ENCODE assay signal across 8 cellular contexts in genomic region chr5:134465856-134466240, GRCh38. TPM values are rescaled to one million over a fixed set of nuclear protein-coding genes. Genes with fewer than 3 reads are reported as not detected.
DNase-seq lines count a peak whose midpoint lies in the region; ATAC-seq and TF ChIP-seq lines count a peak whose summit lies in the region.

No MANE protein-coding gene starts in this region.

- no peaks in the 10 kb centered on the region for H3K36me3 ChIP-seq in duodenal mucosa (ENCODE audit: control insufficient read depth in 1 of 2, insufficient read depth in 2 of 2, low read length in 2 of 2)
- H3K36me3 ChIP-seq in right lobe of liver: no peaks in the 10 kb centered on the region

- peak; percentile 92 for TF ChIP-seq POLR2A in right lobe of liver (IDR thresholded peaks at IDR 0.05)

- peak overlapping the region; percentile 74 to 79 for H3K9ac ChIP-seq in duodenal mucosa (ENCODE audit: low read depth in 1 of 2, low read length in 2 of 2)

- ATAC-seq in GM18498 (IDR thresholded peaks at IDR 0.05; ENCODE audit: unreplicated experiment): peak; percentile 88
- ATAC-seq in HG02943 (IDR thresholded peaks at IDR 0.05; ENCODE audit: low read depth, unreplicated experiment): peak; percentile 64
- ATAC-seq in right lobe of liver: peak; percentile 81 to 88 (median 85)

- TF ChIP-seq CTCF in right lobe of liver (IDR thresholded peaks at IDR 0.05): no peak

- 0% methylated on average over 6 of the region's 27 CpGs for WGBS in right lobe of liver (ENCODE audit: insufficient coverage, low coverage, low lambda C conversion rate, missing lambda C conversion rate)

- H3K9me3 ChIP-seq in duodenal mucosa (ENCODE audit: control insufficient read depth in 1 of 2, low read length in 2 of 2) (no peaks in the 10 kb centered on the region), right lobe of liver (no peaks in the 10 kb centered on the region)

- H3K4me1 ChIP-seq in duodenal mucosa (ENCODE audit: control insufficient read depth in 1 of 2, insufficient read depth in 2 of 2, low read length in 2 of 2) (peaks cover 19 to 29% of the 10 kb centered on the region in 2 donors), right lobe of liver (peaks cover 0 to 24% (median 14%) of the 10 kb centered on the region in 4 donors)

- intact Hi-C loops in right lobe of liver (cut with DNase I): loop anchor here in 1 of 2 donors (5.0 kb wide), 1 partner anchor 34 kb away; no protein-coding TSS in a partner anchor

- H3K27ac ChIP-seq in duodenal mucosa (ENCODE audit: low read depth, low read length) (peak overlapping the region; percentile 94), right lobe of liver (peak overlapping the region; percentile 95 to 99 (median 96))

- H3K27me3 ChIP-seq in duodenal mucosa (ENCODE audit: control insufficient read depth in 1 of 2, insufficient read depth in 2 of 2, low read length in 2 of 2) (no peaks in the 10 kb centered on the region), right lobe of liver (no peaks in the 10 kb centered on the region)

- DNase-seq in 8988T (peak; percentile 89), NCI-H2196 treated with DMSO at 0.1 percent for 48 hours (lab: John Stamatoyannopoulos, UW; ENCODE audit: unreplicated experiment) (peak; percentile 73), right lobe of liver (peak; percentile 91 to 93 (median 92))
- DNase-seq in activated CD4-positive, alpha-beta T cell treated with anti-CD3 and anti-CD28 coated beads, Interleukin-2, amount 50 U/mL, for 1 hour: peak; percentile 26
- DNase-seq in stimulated activated CD4-positive, alpha-beta T cell treated with anti-CD3 and anti-CD28 coated beads, TNF-alpha, amount 100 ng/mL, for 1 hour (ENCODE audit: low read depth in 3 of 3, low spot score in 1 of 3): peak in 2 of 3 donors; percentile 16 to 28

- H3K4me3 ChIP-seq in duodenal mucosa (ENCODE audit: low read depth in 1 of 2, low read length in 2 of 2): peak overlapping the region; percentile 69 to 84
- H3K4me3 ChIP-seq in right lobe of liver: peak overlapping the region; percentile 42 to 78 (median 61)

RNA-seq across cellular contexts. Expression of gene CDKN2AIPNL, which starts 54.2 kb away (rescaled TPM):
- total RNA-seq in right lobe of liver: 10 to 100 TPM in 2 of 6 experiments, 1 to 10 TPM in 4; 5.1 to 10.8 (median 7.8) TPM

RNA-seq across cellular contexts. Expression of gene JADE2, which starts 59.6 kb away (rescaled TPM):
- 10 to 100 TPM in 1 of 6 experiments, 1 to 10 TPM in 5; 6.1 to 14.8 (median 8.4) TPM for total RNA-seq in right lobe of liver

Comparison
In these comparisons a context has a peak if more than half of its experiments do, and no peak if none do; other contexts are left out.
1. Peak in every context shown above with its lines: DNase-seq, ATAC-seq, H3K4me3 ChIP-seq and H3K27ac ChIP-seq.
2. DNase-seq: peak in every context shown above with its lines; median percentile 92 in right lobe of liver; 89 in 8988T; 73 in NCI-H2196 treated with DMSO at 0.1 percent for 48 hours; 26 in activated CD4-positive, alpha-beta T cell treated with anti-CD3 and anti-CD28 coated beads, Interleukin-2, amount 50 U/mL, for 1 hour; 22 in stimulated activated CD4-positive, alpha-beta T cell treated with anti-CD3 and anti-CD28 coated beads, TNF-alpha, amount 100 ng/mL, for 1 hour.